In genomic region chr10:91931526-91932190, GRCh38 we compare ENCODE assay signal across 1 cellular context.
TF ChIP-seq lines count a peak whose summit lies in the region.

No MANE protein-coding gene starts in this region.

TF ChIP-seq in GM12878, 131 proteins besides CTCF, POLR2A, EP300 and RAD21:
- TF ChIP-seq MEF2A (IDR thresholded peaks at IDR 0.05; ENCODE audit: insufficient read depth, low read depth, low read length) (no peak), JUNB (IDR thresholded peaks at IDR 0.05) (no peak), RUNX3 (IDR thresholded peaks at IDR 0.05; ENCODE audit: low read length) (no peak), MXI1 (IDR thresholded peaks at IDR 0.05; ENCODE audit: low read depth, low read length) (no peak), E4F1 (IDR thresholded peaks at IDR 0.05; ENCODE audit: borderline replicate concordance, partially characterized antibody) (no peak), MEF2B (IDR thresholded peaks at IDR 0.05; ENCODE audit: partially characterized antibody, poor library complexity, severe bottlenecking) (no peak), JUND (IDR thresholded peaks at IDR 0.05; ENCODE audit: low read depth, low read length) (no peak), NKRF (conservative IDR thresholded peaks at IDR 0.05) (no peak), PAX5 (IDR thresholded peaks at IDR 0.05; ENCODE audit: borderline replicate concordance, low read depth, low read length) (no peak)
TF ChIP-seq in GM12878: peak in this region for 0.
